8 cellular contexts compared by ENCODE assay signal in genomic region chr9:124869466-124869985, GRCh38. TPM values are rescaled to one million over a fixed set of nuclear protein-coding genes. Genes with fewer than 3 reads are reported as not detected.
DNase-seq lines count a peak whose midpoint lies in the region; ATAC-seq lines count a peak whose summit lies in the region.

No MANE protein-coding gene starts in this region.

- 0 to 1% methylated on average over 38 to 40 of the region's 41 CpGs for WGBS in aorta, 2 donors

- peak overlapping the region; percentile 65 for H3K4me3 ChIP-seq in endocrine pancreas (ENCODE audit: control insufficient read depth, insufficient read depth, low read length)
- H3K4me3 ChIP-seq in aorta (ENCODE audit: low read length in 2 of 2): peak overlapping the region; percentile 53 to 67

- H3K27ac Mint-ChIP-seq in naive B cell: peak overlapping the region; percentile 84 to 96 (median 93)

- H3K27ac ChIP-seq in aorta (ENCODE audit: low read depth in 1 of 2, low read length in 2 of 2): peak overlapping the region in 1 of 2 donors; percentile 53

- H3K27me3 Mint-ChIP-seq in naive B cell: no peaks in the 10 kb centered on the region

- H3K4me3 Mint-ChIP-seq in naive B cell: peak overlapping the region; percentile 90 to 97 (median 94)

- intact Hi-C loops in aorta (cut with DNase I): no loop called here

- H3K9me3 Mint-ChIP-seq in naive B cell: no peaks in the 10 kb centered on the region

- peak overlapping the region; percentile 85 for H3K9ac ChIP-seq in endocrine pancreas (ENCODE audit: control insufficient read depth, insufficient read depth, low read length)

- DNase-seq in activated CD4-positive, alpha-beta T cell treated with anti-CD3 and anti-CD28 coated beads for 48 hours: peak; percentile 66
- DNase-seq in naive B cell (peak; percentile 35), aorta (no peak), NCI-H1694 (lab: John Stamatoyannopoulos, UW) (no peak), hippocampal formation (lab: John Stamatoyannopoulos, UW) (no peak)

- no peaks in the 10 kb centered on the region for H3K27me3 ChIP-seq in endocrine pancreas (ENCODE audit: control insufficient read depth, insufficient read depth, low read length)
- H3K27me3 ChIP-seq in aorta (ENCODE audit: control insufficient read depth in 1 of 2, insufficient read depth in 2 of 2, low read length in 1 of 2): no peaks in the 10 kb centered on the region

- H3K9me3 ChIP-seq in endocrine pancreas (ENCODE audit: control insufficient read depth, low read length) (no peaks in the 10 kb centered on the region), aorta (ENCODE audit: control insufficient read depth, low read length) (no peaks in the 10 kb centered on the region)

- H3K36me3 ChIP-seq in endocrine pancreas (ENCODE audit: control insufficient read depth, insufficient read depth, low read length) (no peaks in the 10 kb centered on the region), aorta (ENCODE audit: control insufficient read depth in 1 of 2, insufficient read depth in 2 of 2, low read length in 1 of 2) (no peaks in the 10 kb centered on the region)

- H3K36me3 Mint-ChIP-seq in naive B cell: peaks cover 5 to 9% of the 10 kb centered on the region in 2 donors

- H3K4me1 ChIP-seq in endocrine pancreas (ENCODE audit: control insufficient read depth, insufficient read depth, low read length) (peaks cover 5% of the 10 kb centered on the region), aorta (ENCODE audit: control insufficient read depth in 1 of 2, insufficient read depth in 2 of 2, low read length in 2 of 2) (no peaks in the 10 kb centered on the region)

- H3K4me1 Mint-ChIP-seq in naive B cell: peaks cover 48 to 59% (median 52%) of the 10 kb centered on the region in 3 donors

- peak; percentile 9 for ATAC-seq in GM19372 (IDR thresholded peaks at IDR 0.05; ENCODE audit: low read depth, unreplicated experiment)
- peak; percentile 11 for ATAC-seq in HG03139 (IDR thresholded peaks at IDR 0.05; ENCODE audit: unreplicated experiment)
- peak; percentile 10 to 13 for ATAC-seq in naive B cell (ENCODE audit: low read depth in 2 of 2)
- ATAC-seq in aorta (ENCODE audit: low FRiP score): peak; percentile 10

RNA-seq across cellular contexts. Expression of gene ARPC5L, which starts 7.6 kb away (rescaled TPM):
- polyA plus RNA-seq in naive B cell (ENCODE audit: low read depth in 6 of 6): 10 to 100 TPM; 44.1 to 71.6 (median 58.0) TPM
- total RNA-seq in aorta: 10 to 100 TPM; 22.7 to 24.4 TPM
- polyA plus RNA-seq in aorta: 10 to 100 TPM; 27.4 to 29.8 TPM

RNA-seq across cellular contexts. Expression of gene RPL35, which starts 7.8 kb away (rescaled TPM):
- polyA plus RNA-seq in naive B cell (ENCODE audit: low read depth in 6 of 6): 1,000 to 10,000 TPM; 1,156 to 2,054 (median 1,907) TPM
- 100 to 1,000 TPM; 806 to 812 TPM for total RNA-seq in aorta
- 1,000 to 10,000 TPM; 3,301 to 6,282 TPM for polyA plus RNA-seq in aorta

RNA-seq across cellular contexts. Expression of gene WDR38, which starts 16.3 kb away (rescaled TPM):
- polyA plus RNA-seq in naive B cell (ENCODE audit: low read depth in 6 of 6) (not detected), aorta (under 1 TPM; 0.74 to 0.75 TPM)
- not detected for total RNA-seq in aorta

Comparison
In these comparisons a context has a peak if more than half of its experiments do, and no peak if none do; other contexts are left out.
1. DNase-seq: peak in activated CD4-positive, alpha-beta T cell treated with anti-CD3 and anti-CD28 coated beads for 48 hours (single experiment) and naive B cell (single experiment); none in aorta (0 of 2), NCI-H1694 (single experiment) and hippocampal formation (0 of 2).
2. Peak in every context shown above with its lines, with median percentiles within 50 percentile points of each other: ATAC-seq.